ENCODE assay signal across 8 cellular contexts in genomic region chr10:70403483-70404035, GRCh38.
DNase-seq lines count a peak whose midpoint lies in the region; ATAC-seq and TF ChIP-seq lines count a peak whose summit lies in the region.

No MANE protein-coding gene starts in this region.

- peak overlapping the region; percentile 82 to 90 for H3K4me3 ChIP-seq in neutrophil (ENCODE audit: low read depth in 1 of 2, low read length in 1 of 2)

- no peaks in the 10 kb centered on the region for H3K9me3 ChIP-seq in neutrophil

- no peaks in the 10 kb centered on the region for H3K27me3 ChIP-seq in neutrophil

- H3K36me3 ChIP-seq in neutrophil: no peaks in the 10 kb centered on the region

- ATAC-seq in GM18517 (IDR thresholded peaks at IDR 0.05; ENCODE audit: unreplicated experiment): peak; percentile 33
- ATAC-seq in HG03558 (IDR thresholded peaks at IDR 0.05; ENCODE audit: extremely low read depth, unreplicated experiment): peak; percentile 35
- ATAC-seq in activated CD4-positive, CD25-positive, alpha-beta regulatory T cell treated with anti-CD3 and anti-CD28 coated beads, Interleukin-2, amount 50 U/mL, for 24 hours: no peak
- ATAC-seq in HG03442 (IDR thresholded peaks at IDR 0.05; ENCODE audit: unreplicated experiment): no peak

- no peak for DNase-seq in caudate nucleus (lab: John Stamatoyannopoulos, UW)
- no peak for DNase-seq in NCI-H2227 (lab: John Stamatoyannopoulos, UW; ENCODE audit: unreplicated experiment)
- DNase-seq in NCI-H1092 (lab: John Stamatoyannopoulos, UW): no peak

- H3K4me1 ChIP-seq in neutrophil (ENCODE audit: control insufficient read depth in 1 of 2, insufficient read depth in 1 of 2, low read depth in 1 of 2, low read length in 1 of 2): peaks cover 24 to 27% of the 10 kb centered on the region in 2 experiments

- H3K27ac ChIP-seq in caudate nucleus (ENCODE audit: low read depth, low read length): peak overlapping the region; percentile 25
- H3K27ac ChIP-seq in neutrophil: peak overlapping the region; percentile 98

- no peak for TF ChIP-seq CTCF in neutrophil (IDR thresholded peaks at IDR 0.05)

Comparison
In these comparisons a context has a peak if more than half of its experiments do, and no peak if none do; other contexts are left out.
1. ATAC-seq: peak in GM18517 (single experiment) and HG03558 (single experiment); none in activated CD4-positive, CD25-positive, alpha-beta regulatory T cell treated with anti-CD3 and anti-CD28 coated beads, Interleukin-2, amount 50 U/mL, for 24 hours (0 of 2) and HG03442 (single experiment).